ENCODE assay signal across 1 cellular context in genomic region chr18:11908182-11909080, GRCh38.
TF ChIP-seq lines count a peak whose summit lies in the region.

TSS of gene MPPE1 (minus strand) at chr18:11908317. CDS start at chr18:11897264, 11,053 bp downstream.

TF ChIP-seq in K562, 482 proteins besides CTCF, POLR2A, EP300 and RAD21 (continued from another document and continues in another):
- TF ChIP-seq USF2 (CRISPR knock-in tag; IDR thresholded peaks at IDR 0.05) (no peak), ZNF311 (CRISPR knock-in tag; IDR thresholded peaks at IDR 0.05) (no peak), ERF (CRISPR knock-in tag; IDR thresholded peaks at IDR 0.05) (no peak), PREB (CRISPR knock-in tag; IDR thresholded peaks at IDR 0.05) (no peak), CBFA2T3 (IDR thresholded peaks at IDR 0.05) (no peak), RBFOX2 (IDR thresholded peaks at IDR 0.05; ENCODE audit: low read depth, low read length) (peak; percentile 95), POLR3G (IDR thresholded peaks at IDR 0.05; ENCODE audit: extremely low read depth, insufficient read length, insufficient replicate concordance) (no peak), CCNT2 (IDR thresholded peaks at IDR 0.05; ENCODE audit: borderline replicate concordance, extremely low read depth, insufficient read length, low read depth, low read length) (peak; percentile 87), BRD4 (IDR thresholded peaks at IDR 0.05) (no peak), GABPB1 (CRISPR knock-in tag; IDR thresholded peaks at IDR 0.05) (peak; percentile 75; the same call in 1 of the 2 replicates), ZNF655 (CRISPR knock-in tag; IDR thresholded peaks at IDR 0.05) (no peak), RFX5 (IDR thresholded peaks at IDR 0.05; ENCODE audit: low read depth, low read length) (no peak), CREM (IDR thresholded peaks at IDR 0.05; ENCODE audit: low read depth) (peak; percentile 27; the same call in 1 of the 2 replicates), ZNF239 (CRISPR knock-in tag; IDR thresholded peaks at IDR 0.05) (no peak), VEZF1 (CRISPR knock-in tag; IDR thresholded peaks at IDR 0.05) (peak; percentile 56; the same call in 1 of the 2 replicates), RBM22 (IDR thresholded peaks at IDR 0.05; ENCODE audit: low read depth, low read length, poor library complexity, severe bottlenecking) (no peak), MYNN (IDR thresholded peaks at IDR 0.05) (no peak), MYNN (CRISPR knock-in tag; IDR thresholded peaks at IDR 0.05) (no peak), CCAR2 (IDR thresholded peaks at IDR 0.05; ENCODE audit: low read depth, low read length) (no peak), ZNF707 (CRISPR knock-in tag; conservative IDR thresholded peaks at IDR 0.05) (no peak), ZNF274 (IDR thresholded peaks at IDR 0.05; ENCODE audit: borderline replicate concordance, low read depth, low read length) (no peak), CUX1 (CRISPR knock-in tag; IDR thresholded peaks at IDR 0.05) (no peak), CHCHD3 (CRISPR knock-in tag; IDR thresholded peaks at IDR 0.05) (no peak), SIN3B (IDR thresholded peaks at IDR 0.05; ENCODE audit: low read depth) (0 out of 2 replicates have a peak, but pooled peaks have one; percentile 36), MBD1 (CRISPR knock-in tag; IDR thresholded peaks at IDR 0.05) (no peak), ZNF384 (IDR thresholded peaks at IDR 0.05; ENCODE audit: low read depth, low read length) (no peak), CHAMP1 (IDR thresholded peaks at IDR 0.05) (no peak), GATAD2A (IDR thresholded peaks at IDR 0.05) (no peak), PRPF4 (IDR thresholded peaks at IDR 0.05; ENCODE audit: insufficient read depth, low read depth, low read length, poor library complexity, severe bottlenecking) (no peak), ZNF764 (CRISPR knock-in tag; IDR thresholded peaks at IDR 0.05; ENCODE audit: low read depth) (no peak), MTA2 (IDR thresholded peaks at IDR 0.05; ENCODE audit: low read depth) (no peak), KAT7 (CRISPR knock-in tag; IDR thresholded peaks at IDR 0.05; ENCODE audit: borderline replicate concordance) (no peak), THAP7 (CRISPR knock-in tag; IDR thresholded peaks at IDR 0.05) (no peak), ZNF140 (CRISPR knock-in tag; IDR thresholded peaks at IDR 0.05) (no peak), THRAP3 (IDR thresholded peaks at IDR 0.05; ENCODE audit: borderline replicate concordance) (no peak), ADNP (tag; IDR thresholded peaks at IDR 0.05) (no peak), EZH2 (IDR thresholded peaks at IDR 0.05; ENCODE audit: borderline replicate concordance, low read depth, low read length) (no peak), ZNF584 (CRISPR knock-in tag; IDR thresholded peaks at IDR 0.05; ENCODE audit: low read depth) (no peak), PTBP1 (IDR thresholded peaks at IDR 0.05; ENCODE audit: low read depth, low read length) (no peak), ATF2 (CRISPR knock-in tag; IDR thresholded peaks at IDR 0.05) (no peak), TCF7 (IDR thresholded peaks at IDR 0.05; ENCODE audit: borderline replicate concordance) (no peak), UBTF (IDR thresholded peaks at IDR 0.05; ENCODE audit: borderline replicate concordance in 1 of 2, low read depth in 2 of 2, low read length in 2 of 2) (peak; percentile 59 to 62; a peak in 2 of 4 replicates), TRIM28 (IDR thresholded peaks at IDR 0.05) (no peak)
